Comparison of ENCODE assay signal across 1 cellular context in genomic region chr12:9413862-9414261, GRCh38.
TF ChIP-seq lines count a peak whose summit lies in the region.

No MANE protein-coding gene starts in this region.

TF ChIP-seq in Ishikawa, 13 proteins besides CTCF, POLR2A, EP300 and RAD21:
- TF ChIP-seq NFIC (IDR thresholded peaks at IDR 0.05) = peak; percentile 33
